In the genomic region with DNA sequence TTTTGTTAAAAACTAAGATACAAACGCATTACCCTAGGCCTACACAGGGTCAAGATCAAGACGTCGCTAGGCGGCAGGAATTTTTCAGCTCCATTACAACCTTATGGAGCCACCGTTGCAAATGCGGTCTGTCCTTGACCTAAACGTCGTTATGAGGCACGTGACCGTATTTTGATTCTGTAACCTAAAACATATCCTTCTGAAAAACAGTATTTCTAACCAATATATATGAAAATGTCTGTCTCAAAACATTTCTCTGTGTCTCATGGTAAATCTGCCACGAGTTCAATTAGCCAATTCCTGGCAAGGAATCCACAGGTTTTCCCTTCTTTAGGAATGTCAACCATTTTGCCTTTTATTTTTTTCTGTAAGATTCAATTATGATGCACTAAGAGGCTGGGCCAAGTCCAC, we compare ENCODE assay signal across 8 cellular contexts. TPM values are rescaled to one million over a fixed set of nuclear protein-coding genes. Genes with fewer than 3 reads are reported as not detected.
DNase-seq lines count a peak whose midpoint lies in the region; ATAC-seq, FAIRE-seq and TF ChIP-seq lines count a peak whose summit lies in the region.

No MANE protein-coding gene starts in this region.

- H3K79me2 ChIP-seq in GM23338 (replicated peaks; ENCODE audit: insufficient read depth) = peaks cover 60% of the 10 kb centered on the region

- H3K27me3 ChIP-seq in GM23338 (ENCODE audit: insufficient read depth) (no peaks in the 10 kb centered on the region), ectodermal cell (ENCODE audit: control insufficient read depth, insufficient read depth, low read length, poor library complexity, severe bottlenecking) (no peaks in the 10 kb centered on the region), muscle layer of duodenum (ENCODE audit: low read depth, low read length) (no peaks in the 10 kb centered on the region)

- intact Hi-C loops in CD14-positive monocyte (cut with micrococcal nuclease) = loop anchor here (5.0 kb wide), 1 partner anchor 36 kb away; no protein-coding TSS in a partner anchor

- H3K9me3 ChIP-seq in ectodermal cell (ENCODE audit: control insufficient read depth, low read length) (no peaks in the 10 kb centered on the region), muscle layer of duodenum (ENCODE audit: control insufficient read depth in 1 of 2, low read length in 2 of 2) (no peaks in the 10 kb centered on the region)

- no peak for DNase-seq in CD14-positive monocyte (ENCODE audit: low spot score)
- peak; percentile 52 for DNase-seq in GM23338 (ENCODE audit: low spot score)
- DNase-seq in SHP77 treated with DMSO at 0.1 percent for 48 hours (lab: John Stamatoyannopoulos, UW) = peak; percentile 49
- no peak for DNase-seq in H54 (ENCODE audit: insufficient read length, low spot score)
- DNase-seq in NCI-H774 (lab: John Stamatoyannopoulos, UW) = no peak

- no peak overlapping the region for H2AFZ ChIP-seq in GM23338

- peaks cover 0 to 7% of the 10 kb centered on the region in 2 donors for H3K36me3 Mint-ChIP-seq in CD14-positive monocyte
- H3K36me3 Mint-ChIP-seq in GM23338 (ENCODE audit: low read depth) = peaks cover 10% of the 10 kb centered on the region; the same call in 1 of the 3 replicates

- peaks cover 45% of the 10 kb centered on the region for H3K4me1 ChIP-seq in GM23338 (ENCODE audit: insufficient read depth)
- peaks cover 5% of the 10 kb centered on the region for H3K4me1 ChIP-seq in ectodermal cell (ENCODE audit: control insufficient read depth, insufficient read depth, low read length)
- H3K4me1 ChIP-seq in muscle layer of duodenum (ENCODE audit: control insufficient read depth in 1 of 2, insufficient read depth in 2 of 2, low read length in 2 of 2) = peaks cover 8 to 34% of the 10 kb centered on the region in 2 donors

- peak overlapping the region; percentile 97 to 100 (median 98) for H3K27ac Mint-ChIP-seq in CD14-positive monocyte
- peak overlapping the region; percentile 98 for H3K27ac Mint-ChIP-seq in GM23338

- ATAC-seq in GM23338 = no peak
- ATAC-seq in GM18868 (IDR thresholded peaks at IDR 0.05; ENCODE audit: unreplicated experiment) = no peak

- H3K27ac ChIP-seq in GM23338 (ENCODE audit: low read depth) = peak overlapping the region; percentile 98
- H3K27ac ChIP-seq in ectodermal cell (ENCODE audit: insufficient read depth, low read depth, low read length, poor library complexity, severe bottlenecking) = peak overlapping the region; percentile 95
- peak overlapping the region; percentile 99 for H3K27ac ChIP-seq in muscle layer of duodenum (ENCODE audit: low read length)

- peaks cover 37% of the 10 kb centered on the region for H4K20me1 ChIP-seq in GM23338 (replicated peaks; ENCODE audit: insufficient read depth)

- H3K9me3 Mint-ChIP-seq in CD14-positive monocyte (peaks cover 0 to 3% (median 0%) of the 10 kb centered on the region in 7 donors), GM23338 (no peaks in the 10 kb centered on the region)

- peak overlapping the region; percentile 83 for H3K4me2 ChIP-seq in GM23338

- H3F3A ChIP-seq in GM23338 (replicated peaks; ENCODE audit: low read depth) = no peaks in the 10 kb centered on the region; the same call in 1 of the 2 replicates

- no peak for TF ChIP-seq POLR2A in H54 (IDR thresholded peaks at IDR 0.05; ENCODE audit: low read depth, low read length)

- H3K9me2 ChIP-seq in GM23338 (ENCODE audit: insufficient read depth) = no peaks in the 10 kb centered on the region

- H3K4me3 ChIP-seq in GM23338 (peak overlapping the region; percentile 90), ectodermal cell (ENCODE audit: insufficient read depth, low read depth, low read length) (peak overlapping the region; percentile 95), muscle layer of duodenum (ENCODE audit: low read depth in 1 of 2, low read length in 2 of 2) (peak overlapping the region; percentile 76 to 94)

- 0 to 2% methylated on average over 11 of the region's 11 CpGs for WGBS in ectodermal cell, 2 experiments

- H3K36me3 ChIP-seq in GM23338 (ENCODE audit: insufficient read depth) = no peaks in the 10 kb centered on the region; the same call in 1 of the 2 replicates
- H3K36me3 ChIP-seq in ectodermal cell (ENCODE audit: control insufficient read depth, insufficient read depth, low read length) = no peaks in the 10 kb centered on the region
- peaks cover 0 to 17% of the 10 kb centered on the region in 2 donors for H3K36me3 ChIP-seq in muscle layer of duodenum (ENCODE audit: control insufficient read depth in 1 of 2, insufficient read depth in 2 of 2, low read length in 2 of 2)

- peaks cover 54% of the 10 kb centered on the region for H3K4me1 Mint-ChIP-seq in CD14-positive monocyte
- H3K4me1 Mint-ChIP-seq in GM23338 = peaks cover 36% of the 10 kb centered on the region

- peak overlapping the region; percentile 98 to 100 for H3K4me3 Mint-ChIP-seq in CD14-positive monocyte
- peak overlapping the region; percentile 97 for H3K4me3 Mint-ChIP-seq in GM23338

- FAIRE-seq in H54 (lab: Jason Lieb, UNC) = no peak

- TF ChIP-seq CTCF in CD14-positive monocyte (IDR thresholded peaks at IDR 0.05) = no peak
- peak in 1 of 2 experiments; percentile 14; a peak in 2 of 4 replicates for TF ChIP-seq CTCF in GM23338 (conservative IDR thresholded peaks at IDR 0.05; ENCODE audit: low read depth in 2 of 2)

- H3K27me3 Mint-ChIP-seq in CD14-positive monocyte (ENCODE audit: low read depth in 3 of 3) (no peaks in the 10 kb centered on the region), GM23338 (ENCODE audit: insufficient read depth, low read depth, poor library complexity) (peaks cover 17% of the 10 kb centered on the region)

TF ChIP-seq in GM23338, 12 proteins besides CTCF, POLR2A, EP300 and RAD21 (continues in another document):
- TF ChIP-seq POLR2AphosphoS5 (IDR thresholded peaks at IDR 0.05; ENCODE audit: low read depth) = no peak
- TF ChIP-seq, protein P1, sequence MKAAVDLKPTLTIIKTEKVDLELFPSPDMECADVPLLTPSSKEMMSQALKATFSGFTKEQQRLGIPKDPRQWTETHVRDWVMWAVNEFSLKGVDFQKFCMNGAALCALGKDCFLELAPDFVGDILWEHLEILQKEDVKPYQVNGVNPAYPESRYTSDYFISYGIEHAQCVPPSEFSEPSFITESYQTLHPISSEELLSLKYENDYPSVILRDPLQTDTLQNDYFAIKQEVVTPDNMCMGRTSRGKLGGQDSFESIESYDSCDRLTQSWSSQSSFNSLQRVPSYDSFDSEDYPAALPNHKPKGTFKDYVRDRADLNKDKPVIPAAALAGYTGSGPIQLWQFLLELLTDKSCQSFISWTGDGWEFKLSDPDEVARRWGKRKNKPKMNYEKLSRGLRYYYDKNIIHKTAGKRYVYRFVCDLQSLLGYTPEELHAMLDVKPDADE (IDR thresholded peaks at IDR 0.05) = no peak

RNA-seq across cellular contexts. Expression of gene RTN4, which starts 1.7 kb away (rescaled TPM):
- polyA plus RNA-seq in CD14-positive monocyte (100 to 1,000 TPM; 111 to 163 TPM), GM23338 (2016; fragmentation: Nextera tagmentation; extraction: Ambion mirVana) (218 and 221 TPM in 2 replicates)
- total RNA-seq in GM23338 (2014; rRNA removed; shearing (Covaris generic)) = 221 and 244 TPM in 2 replicates
- polyA plus RNA-seq in ectodermal cell (2013, experiment 1 of 4) = 193 TPM
- polyA plus RNA-seq in ectodermal cell (2013, experiment 2 of 4) = 204 TPM
- 167 TPM for polyA plus RNA-seq in ectodermal cell (2013, experiment 3 of 4)
- polyA plus RNA-seq in ectodermal cell (2013, experiment 4 of 4) = 192 TPM

Comparison
In these comparisons a context has a peak if more than half of its experiments do, and no peak if none do; other contexts are left out.
1. DNase-seq: peak in GM23338 (single experiment) and SHP77 treated with DMSO at 0.1 percent for 48 hours (single experiment); none in CD14-positive monocyte (single experiment), H54 (single experiment) and NCI-H774 (single experiment).
2. Peak in every context shown above with its lines, with median percentiles within 50 percentile points of each other: H3K27ac ChIP-seq and H3K4me3 ChIP-seq.